18 cellular contexts compared by ENCODE assay signal in the genomic region with DNA sequence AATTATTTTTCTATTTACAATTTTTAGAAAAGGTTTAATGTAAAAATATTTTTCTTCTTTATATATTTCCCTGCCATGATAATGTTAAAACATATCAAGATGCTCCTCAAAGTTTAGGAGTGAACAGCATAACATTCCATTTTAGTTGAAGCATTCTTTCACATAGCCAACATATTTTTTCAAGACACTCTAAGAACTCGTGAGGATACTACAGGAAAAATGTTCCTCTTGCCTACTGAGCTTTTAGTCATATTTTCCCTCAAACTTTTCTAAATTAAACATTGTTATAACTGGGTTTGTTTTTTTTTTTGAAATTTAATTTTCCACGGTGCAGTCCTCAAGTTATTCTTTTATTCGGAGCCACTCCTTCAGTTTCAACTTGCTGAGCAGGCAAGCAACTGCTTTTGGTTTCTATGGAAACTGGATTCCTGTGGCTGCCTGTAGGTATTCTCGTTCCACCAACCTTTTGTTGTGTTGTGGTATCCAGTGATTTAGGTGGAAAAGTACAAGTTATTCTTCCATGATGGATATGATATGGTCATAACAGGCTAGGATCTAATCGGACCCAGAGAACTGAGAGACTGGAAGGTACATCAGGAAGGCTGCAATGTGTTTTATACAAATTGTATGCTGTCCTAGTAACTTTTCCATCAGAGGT.
DNase-seq lines count a peak whose midpoint lies in the region; ATAC-seq, FAIRE-seq and TF ChIP-seq lines count a peak whose summit lies in the region.
"Had no signal": no experiment of that assay in that cellular context is flagged by ENCODE, and none has a peak within 500 bp of the region (broad histone marks: within the 10 kb centered on the region; RNA-seq: fewer than 3 reads in every experiment).

No MANE protein-coding gene starts in this region.

- H3K27ac ChIP-seq in upper lobe of right lung = no peak overlapping the region
- H3K27ac ChIP-seq: 22Rv1, PC-9, thyroid gland had no signal

- POLR2A ChIA-PET in activated CD4-positive, alpha-beta memory T cell treated with anti-CD3 and anti-CD28 coated beads, Interleukin-2, amount 10 ng/mL, durations not matched to agents 7 days and 5 days (lab: Charles Lee) = no interaction called here

- H3K36me3 Mint-ChIP-seq in activated CD4-positive, alpha-beta memory T cell treated with anti-CD3 and anti-CD28 coated beads, Interleukin-2, amount 10 ng/mL, durations not matched to agents 7 days and 5 days (ENCODE audit: low read depth) = no peaks in the 10 kb centered on the region
- H3K36me3 Mint-ChIP-seq: activated naive CD4-positive, alpha-beta T cell treated with anti-CD3 and anti-CD28 coated beads, Interleukin-2, amount 10 ng/mL, durations not matched to agents 7 days and 5 days had no signal

- CTCF ChIA-PET in activated CD4-positive, alpha-beta memory T cell treated with anti-CD3 and anti-CD28 coated beads, Interleukin-2, amount 10 ng/mL, durations not matched to agents 7 days and 5 days (lab: Charles Lee) = no interaction called here

- H3K27me3 ChIP-seq in bronchial epithelial cell (ENCODE audit: control insufficient read depth, insufficient read depth, low read length) = no peaks in the 10 kb centered on the region
- H3K27me3 ChIP-seq in kidney epithelial cell (ENCODE audit: control insufficient read depth, insufficient read depth, low read length) = no peaks in the 10 kb centered on the region
- no peaks in the 10 kb centered on the region for H3K27me3 ChIP-seq in upper lobe of right lung
- H3K27me3 ChIP-seq: MG63, thyroid gland had no signal

- H3K4me3 ChIP-seq in bronchial epithelial cell (ENCODE audit: low read depth, low read length) (no peak overlapping the region), kidney epithelial cell (ENCODE audit: low read depth, low read length) (no peak overlapping the region), upper lobe of right lung (no peak overlapping the region)
- H3K4me3 ChIP-seq: MG63, PC-9, thyroid gland had no signal

- TF ChIP-seq CTCF in bronchial epithelial cell (IDR thresholded peaks at IDR 0.05; ENCODE audit: insufficient read depth, low read length, severe bottlenecking) (no peak), kidney epithelial cell (IDR thresholded peaks at IDR 0.05; ENCODE audit: insufficient read depth, low read length, poor library complexity, severe bottlenecking) (no peak), upper lobe of right lung (IDR thresholded peaks at IDR 0.05) (no peak)

- H3K9me3 Mint-ChIP-seq in activated CD4-positive, alpha-beta memory T cell treated with anti-CD3 and anti-CD28 coated beads, Interleukin-2, amount 10 ng/mL, durations not matched to agents 7 days and 5 days = peaks cover 13% of the 10 kb centered on the region

- no peaks in the 10 kb centered on the region for H3K4me1 Mint-ChIP-seq in activated CD4-positive, alpha-beta memory T cell treated with anti-CD3 and anti-CD28 coated beads, Interleukin-2, amount 10 ng/mL, durations not matched to agents 7 days and 5 days
- H3K4me1 Mint-ChIP-seq: activated naive CD4-positive, alpha-beta T cell treated with anti-CD3 and anti-CD28 coated beads, Interleukin-2, amount 10 ng/mL, durations not matched to agents 7 days and 5 days had no signal

- intact Hi-C loops in upper lobe of right lung (cut with DNase I) = no loop called here

- H3K27me3 Mint-ChIP-seq in activated CD4-positive, alpha-beta memory T cell treated with anti-CD3 and anti-CD28 coated beads, Interleukin-2, amount 10 ng/mL, durations not matched to agents 7 days and 5 days = no peaks in the 10 kb centered on the region
- H3K27me3 Mint-ChIP-seq: activated naive CD4-positive, alpha-beta T cell treated with anti-CD3 and anti-CD28 coated beads, Interleukin-2, amount 10 ng/mL, durations not matched to agents 7 days and 5 days had no signal

- H3K4me1 ChIP-seq in upper lobe of right lung = no peaks in the 10 kb centered on the region
- H3K4me1 ChIP-seq: thyroid gland had no signal

- H3K36me3 ChIP-seq in bronchial epithelial cell (ENCODE audit: control insufficient read depth, insufficient read depth, low read length) (no peaks in the 10 kb centered on the region), kidney epithelial cell (ENCODE audit: control insufficient read depth, insufficient read depth, low read length) (no peaks in the 10 kb centered on the region), upper lobe of right lung (no peaks in the 10 kb centered on the region)
- H3K36me3 ChIP-seq: MG63, thyroid gland had no signal

- no peak overlapping the region for H3K4me3 Mint-ChIP-seq in activated CD4-positive, alpha-beta memory T cell treated with anti-CD3 and anti-CD28 coated beads, Interleukin-2, amount 10 ng/mL, durations not matched to agents 7 days and 5 days
- H3K4me3 Mint-ChIP-seq: activated naive CD4-positive, alpha-beta T cell treated with anti-CD3 and anti-CD28 coated beads, Interleukin-2, amount 10 ng/mL, durations not matched to agents 7 days and 5 days; nephron progenitor cell had no signal

- no peak overlapping the region for H3K27ac Mint-ChIP-seq in activated CD4-positive, alpha-beta memory T cell treated with anti-CD3 and anti-CD28 coated beads, Interleukin-2, amount 10 ng/mL, durations not matched to agents 7 days and 5 days
- H3K27ac Mint-ChIP-seq: activated naive CD4-positive, alpha-beta T cell treated with anti-CD3 and anti-CD28 coated beads, Interleukin-2, amount 10 ng/mL, durations not matched to agents 7 days and 5 days; nephron progenitor cell had no signal

- no peak for FAIRE-seq in bronchial epithelial cell (lab: Jason Lieb, UNC)
- FAIRE-seq: keratinocyte had no signal

- ATAC-seq in upper lobe of right lung (peak; percentile 54), HG03354 (IDR thresholded peaks at IDR 0.05; ENCODE audit: poor library complexity, severe bottlenecking, unreplicated experiment) (no peak), HG02870 (IDR thresholded peaks at IDR 0.05; ENCODE audit: unreplicated experiment) (no peak)

- H3K9me3 ChIP-seq in upper lobe of right lung = no peaks in the 10 kb centered on the region
- H3K9me3 ChIP-seq: thyroid gland had no signal

- DNase-seq in DMS53 (lab: John Stamatoyannopoulos, UW) (peak; percentile 3), DMS53 treated with DMSO at 0.1 percent for 48 hours (lab: John Stamatoyannopoulos, UW; ENCODE audit: unreplicated experiment) (no peak), bronchial epithelial cell (ENCODE audit: low read depth) (peak; percentile 56), kidney epithelial cell (ENCODE audit: low read depth) (peak; percentile 63), upper lobe of right lung (no peak)
- no peak for DNase-seq in activated CD4-positive, alpha-beta memory T cell treated with anti-CD3 and anti-CD28 coated beads, Interleukin-2, amount 10 ng/mL, durations not matched to agents 7 days and 5 days
- DNase-seq: activated naive CD4-positive, alpha-beta T cell treated with anti-CD3 and anti-CD28 coated beads, Interleukin-2, amount 10 ng/mL, durations not matched to agents 7 days and 5 days; cortex of kidney; DMS 273 treated with DMSO at 0.1 percent for 48 hours; MG63; nephron progenitor cell; stimulated activated CD4-positive, alpha-beta T cell treated with anti-CD3 and anti-CD28 coated beads, Interleukin-12 subunit alpha, Interleukin-12 subunit beta, amount 100 ng/mL, for 4 hours; thyroid gland had no signal

Comparison
In these comparisons a context has a peak if more than half of its experiments do, and no peak if none do; other contexts are left out.
1. DNase-seq: peak in DMS53 (single experiment), bronchial epithelial cell (single experiment) and kidney epithelial cell (single experiment); none in DMS53 treated with DMSO at 0.1 percent for 48 hours (single experiment), upper lobe of right lung (single experiment) and activated CD4-positive, alpha-beta memory T cell treated with anti-CD3 and anti-CD28 coated beads, Interleukin-2, amount 10 ng/mL, durations not matched to agents 7 days and 5 days (single experiment).